In the genomic region with DNA sequence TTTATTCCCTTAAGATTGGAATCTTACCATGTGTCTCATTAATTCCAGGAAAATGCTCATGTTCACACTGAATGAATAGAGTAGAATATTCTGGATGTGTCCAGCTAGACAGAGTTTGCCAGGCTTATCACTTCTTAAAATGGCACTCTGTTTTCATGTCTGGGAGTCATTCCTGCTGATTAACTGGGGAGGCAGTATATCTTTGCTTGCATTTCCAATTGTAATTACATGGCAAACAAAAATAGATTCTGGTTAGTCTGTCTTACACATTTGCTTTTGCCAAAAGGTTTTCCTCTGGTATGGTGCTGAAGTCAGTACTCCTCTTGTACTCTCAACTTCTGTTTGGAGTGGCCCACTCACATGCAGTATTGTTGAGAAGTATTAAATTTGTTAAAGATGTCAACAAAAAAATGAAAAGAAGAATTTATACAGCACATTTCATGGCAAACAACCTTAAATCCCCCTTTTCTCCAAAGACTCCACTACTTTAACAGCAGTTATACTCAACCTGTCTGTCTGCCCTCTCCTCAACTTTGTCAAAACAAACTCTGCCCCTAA, we compare ENCODE assay signal across 18 cellular contexts.
DNase-seq lines count a peak whose midpoint lies in the region; ATAC-seq and TF ChIP-seq lines count a peak whose summit lies in the region.
"Had no signal": no experiment of that assay in that cellular context is flagged by ENCODE, and none has a peak within 500 bp of the region (broad histone marks: within the 10 kb centered on the region; RNA-seq: fewer than 3 reads in every experiment).

No MANE protein-coding gene starts in this region.

- H3K9me2 ChIP-seq in PC-3 (replicated peaks; ENCODE audit: low read length), result no peaks in the 10 kb centered on the region

- H3K36me3 ChIP-seq in PC-3 (ENCODE audit: low read depth, low read length), result no peaks in the 10 kb centered on the region

- H2AFZ ChIP-seq in PC-3 (ENCODE audit: low read length), result no peak overlapping the region

- BruUV-seq in PC-3 (replicated peaks; lab: Mats Ljungman, UMichigan), result no TSS peak

- H3K4me3 Mint-ChIP-seq in activated CD4-positive, alpha-beta T cell treated with anti-CD3 and anti-CD28 coated beads, Interleukin-2, amount 10 ng/mL, durations not matched to agents 24 days and 14 days, result no peak overlapping the region
- H3K4me3 Mint-ChIP-seq: HFFc6 had no signal

- DNase-seq in DMS53 (lab: John Stamatoyannopoulos, UW), result peak; percentile 2
- no peak for DNase-seq in DMS53 treated with DMSO at 0.1 percent for 48 hours (lab: John Stamatoyannopoulos, UW; ENCODE audit: unreplicated experiment)
- DNase-seq in EH (ENCODE audit: low read depth), result peak; percentile 11
- peak; percentile 6 for DNase-seq in PC-3
- no peak for DNase-seq in left cardiac atrium
- DNase-seq in SHP77 treated with DMSO at 0.1 percent for 48 hours (lab: John Stamatoyannopoulos, UW), result no peak
- DNase-seq in activated CD4-positive, alpha-beta T cell treated with anti-CD3 and anti-CD28 coated beads, Interleukin-2, amount 10 ng/mL, durations not matched to agents 24 days and 14 days, result no peak
- no peak for DNase-seq in ureter (ENCODE audit: low spot score)
- DNase-seq: DMS153, HFFc6, KG1, NCI-H1048, NCI-H187, NCI-H226, SHP77 had no signal

- TF ChIP-seq CTCF in PC-3 (conservative IDR thresholded peaks at IDR 0.05; ENCODE audit: low read depth, low read length), result no peak

- POLR2A ChIA-PET in PC-3 (lab: Charles Lee; ENCODE audit: unreplicated experiment), result no interaction called here

- ATAC-seq in PC-3 (no peak), left cardiac atrium (peak; percentile 19 to 26)
- ATAC-seq: HepG2, Panc1 had no signal

- no peaks in the 10 kb centered on the region for H3K9me3 Mint-ChIP-seq in activated CD4-positive, alpha-beta T cell treated with anti-CD3 and anti-CD28 coated beads, Interleukin-2, amount 10 ng/mL, durations not matched to agents 24 days and 14 days
- H3K9me3 Mint-ChIP-seq: HFFc6 had no signal

- CTCF ChIA-PET in PC-3 (lab: Charles Lee), result no interaction called here

- H3K4me3 ChIP-seq in PC-3 (ENCODE audit: low read length), result no peak overlapping the region

- H4K20me1 ChIP-seq in PC-3 (ENCODE audit: low read length), result no peaks in the 10 kb centered on the region

- H3K9me3 ChIP-seq in PC-3 (ENCODE audit: low read length), result no peaks in the 10 kb centered on the region

- H3K27ac ChIP-seq in PC-3 (ENCODE audit: low read length), result no peak overlapping the region
- H3K27ac ChIP-seq: C4-2B had no signal

- intact Hi-C loops in PC-3 (cut with micrococcal nuclease), result no loop called here
- intact Hi-C loops in left cardiac atrium (cut with DNase I), result loop anchor here in 1 of 2 donors (5.0 kb wide), 1 partner anchor 65 kb away; no protein-coding TSS in a partner anchor
- intact Hi-C loops in activated CD4-positive, alpha-beta T cell treated with anti-CD3 and anti-CD28 coated beads, Interleukin-2, amount 10 ng/mL, durations not matched to agents 24 days and 14 days (cut with micrococcal nuclease), result no loop called here

- no peak overlapping the region for H3K4me2 ChIP-seq in PC-3 (ENCODE audit: low read length)

- no peak overlapping the region for H3K9ac ChIP-seq in PC-3 (ENCODE audit: low read length)

- H3K27me3 Mint-ChIP-seq in activated CD4-positive, alpha-beta T cell treated with anti-CD3 and anti-CD28 coated beads, Interleukin-2, amount 10 ng/mL, durations not matched to agents 24 days and 14 days, result no peaks in the 10 kb centered on the region

- no peak overlapping the region for H3K27ac Mint-ChIP-seq in activated CD4-positive, alpha-beta T cell treated with anti-CD3 and anti-CD28 coated beads, Interleukin-2, amount 10 ng/mL, durations not matched to agents 24 days and 14 days
- H3K27ac Mint-ChIP-seq: HFFc6 had no signal

- H3K4me1 ChIP-seq in PC-3 (ENCODE audit: insufficient read depth, low read length), result 0 out of 2 replicates have a peak, but pooled peaks cover 4% of the 10 kb centered on the region

- H3K4me1 Mint-ChIP-seq in activated CD4-positive, alpha-beta T cell treated with anti-CD3 and anti-CD28 coated beads, Interleukin-2, amount 10 ng/mL, durations not matched to agents 24 days and 14 days, result no peaks in the 10 kb centered on the region

- no peaks in the 10 kb centered on the region for H3F3A ChIP-seq in PC-3 (ENCODE audit: low read length, unreplicated experiment)

- H3K36me3 Mint-ChIP-seq in activated CD4-positive, alpha-beta T cell treated with anti-CD3 and anti-CD28 coated beads, Interleukin-2, amount 10 ng/mL, durations not matched to agents 24 days and 14 days (ENCODE audit: low read depth), result no peaks in the 10 kb centered on the region

- no peaks in the 10 kb centered on the region for H3K79me2 ChIP-seq in PC-3 (ENCODE audit: low read length)

- no peaks in the 10 kb centered on the region for H3K27me3 ChIP-seq in PC-3 (ENCODE audit: low read length)

Comparison
In these comparisons a context has a peak if more than half of its experiments do, and no peak if none do; other contexts are left out.
1. DNase-seq: peak in DMS53 (single experiment), EH (single experiment) and PC-3 (single experiment); none in DMS53 treated with DMSO at 0.1 percent for 48 hours (single experiment), left cardiac atrium (single experiment), SHP77 treated with DMSO at 0.1 percent for 48 hours (single experiment), activated CD4-positive, alpha-beta T cell treated with anti-CD3 and anti-CD28 coated beads, Interleukin-2, amount 10 ng/mL, durations not matched to agents 24 days and 14 days (single experiment) and ureter (single experiment).